In genomic region chr10:14580933-14581332, GRCh38 we compare ENCODE assay signal across 16 cellular contexts.
DNase-seq lines count a peak whose midpoint lies in the region; ATAC-seq and TF ChIP-seq lines count a peak whose summit lies in the region.
"Had no signal": no experiment of that assay in that cellular context is flagged by ENCODE, and none has a peak within 500 bp of the region (broad histone marks: within the 10 kb centered on the region; RNA-seq: fewer than 3 reads in every experiment).

No MANE protein-coding gene starts in this region.

- DNase-seq in Caco-2 (no peak), NCI-H1694 (lab: John Stamatoyannopoulos, UW) (no peak)
- DNase-seq in naive thymus-derived CD4-positive, alpha-beta T cell: no peak
- DNase-seq: activated naive CD4-positive, alpha-beta T cell; cerebellar nuclear complex; NCI-H1436 treated with DMSO at 0.1 percent for 48 hours; NCI-H446 treated with DMSO at 0.1 percent for 48 hours; stimulated activated CD4-positive, alpha-beta T cell treated with anti-CD3 and anti-CD28 coated beads, Interleukin-1b, Interleukin-23, amount 100 ng/mL, for 48 hours; stimulated activated CD8-positive, alpha-beta memory T cell treated with anti-CD3 and anti-CD28 coated beads, Interleukin-4, amount 100 ng/mL, for 48 hours; uterus had no signal

- no peak overlapping the region for H3K9ac ChIP-seq in BLaER1

- no peak overlapping the region for H3K4me3 ChIP-seq in BLaER1
- H3K4me3 ChIP-seq in Caco-2 (ENCODE audit: low read depth, low read length): no peak overlapping the region
- H3K4me3 ChIP-seq in naive thymus-derived CD4-positive, alpha-beta T cell (ENCODE audit: low read length): no peak overlapping the region
- H3K4me3 ChIP-seq: uterus had no signal

- H3K27ac Mint-ChIP-seq in Caco-2 (ENCODE audit: unreplicated experiment): peak overlapping the region; percentile 88
- H3K27ac Mint-ChIP-seq in activated naive CD8-positive, alpha-beta T cell: peak overlapping the region; percentile 94
- peak overlapping the region; percentile 49 to 100 (median 97) for H3K27ac Mint-ChIP-seq in naive thymus-derived CD4-positive, alpha-beta T cell

- CTCF ChIA-PET in Caco-2 (lab: Charles Lee): no interaction called here
- CTCF ChIA-PET in naive thymus-derived CD4-positive, alpha-beta T cell (lab: Charles Lee): interaction anchor here (0.6 kb wide), 2 partner anchors 19 to 22 kb away, joined by 3 read pairs; no protein-coding TSS in a partner anchor

- peaks cover 96% of the 10 kb centered on the region for H3K36me3 Mint-ChIP-seq in Caco-2 (ENCODE audit: insufficient read depth, unreplicated experiment)
- peaks cover 12% of the 10 kb centered on the region for H3K36me3 Mint-ChIP-seq in activated naive CD8-positive, alpha-beta T cell
- H3K36me3 Mint-ChIP-seq in naive thymus-derived CD4-positive, alpha-beta T cell: peaks cover 1 to 17% (median 8%) of the 10 kb centered on the region in 5 donors

- POLR2A ChIA-PET in Caco-2 (lab: Charles Lee): no interaction called here
- POLR2A ChIA-PET in naive thymus-derived CD4-positive, alpha-beta T cell (lab: Charles Lee): interaction anchor here (0.6 to 20.1 kb wide), 3 partner anchors 14 to 54 kb away, joined by 3 to 429 read pairs (median 5); no protein-coding TSS in a partner anchor

- peaks cover 49% of the 10 kb centered on the region for H3K4me1 ChIP-seq in BLaER1
- peaks cover 86% of the 10 kb centered on the region for H3K4me1 ChIP-seq in Caco-2
- H3K4me1 ChIP-seq in naive thymus-derived CD4-positive, alpha-beta T cell (ENCODE audit: control insufficient read depth in 2 of 2, insufficient read depth in 2 of 2, low read length in 2 of 2): peaks cover 57% of the 10 kb centered on the region in 2 donors

- no peak for ATAC-seq in naive thymus-derived CD4-positive, alpha-beta T cell
- ATAC-seq in HG03457 (IDR thresholded peaks at IDR 0.05; ENCODE audit: unreplicated experiment): no peak
- no peak for ATAC-seq in GM21367 (IDR thresholded peaks at IDR 0.05; ENCODE audit: unreplicated experiment)
- no peak for ATAC-seq in HG03521 (IDR thresholded peaks at IDR 0.05; ENCODE audit: unreplicated experiment)
- ATAC-seq: Panc1 had no signal

- H3K9me3 Mint-ChIP-seq in Caco-2 (ENCODE audit: unreplicated experiment): peaks cover 3% of the 10 kb centered on the region
- H3K9me3 Mint-ChIP-seq in activated naive CD8-positive, alpha-beta T cell (ENCODE audit: low read depth): no peaks in the 10 kb centered on the region
- H3K9me3 Mint-ChIP-seq in naive thymus-derived CD4-positive, alpha-beta T cell: peaks cover 0 to under 1% (median 0%) of the 10 kb centered on the region in 11 donors

- H3K4me1 Mint-ChIP-seq in Caco-2 (ENCODE audit: low read depth, unreplicated experiment): peaks cover 56% of the 10 kb centered on the region
- peaks cover 89% of the 10 kb centered on the region for H3K4me1 Mint-ChIP-seq in activated naive CD8-positive, alpha-beta T cell (ENCODE audit: low read depth)
- peaks cover 52 to 95% (median 88%) of the 10 kb centered on the region in 7 donors for H3K4me1 Mint-ChIP-seq in naive thymus-derived CD4-positive, alpha-beta T cell

- BruUV-seq in Caco-2 (replicated peaks; lab: Mats Ljungman, UMichigan): no TSS peak

- no peak overlapping the region for H3K27ac ChIP-seq in BLaER1
- peak overlapping the region; percentile 17 for H3K27ac ChIP-seq in naive thymus-derived CD4-positive, alpha-beta T cell (ENCODE audit: low read depth, low read length)
- H3K27ac ChIP-seq: uterus had no signal

- intact Hi-C loops in Caco-2 (cut with micrococcal nuclease; ENCODE audit: unreplicated experiment): no loop called here
- intact Hi-C loops in naive thymus-derived CD4-positive, alpha-beta T cell (cut with micrococcal nuclease): loop anchor here in 1 of 2 donors (5.0 kb wide), 1 partner anchor 296 kb away; the partner anchor contains the start of gene SUV39H2

- TF ChIP-seq CTCF in Caco-2 (IDR thresholded peaks at IDR 0.05; ENCODE audit: insufficient read depth in 1 of 2, low read depth in 1 of 2, low read length in 1 of 2, severe bottlenecking in 1 of 2, unreplicated experiment in 1 of 2): no peak

- H3K27me3 ChIP-seq in BLaER1 (no peaks in the 10 kb centered on the region), Caco-2 (replicated peaks; ENCODE audit: control insufficient read depth, insufficient read depth, low read length) (no peaks in the 10 kb centered on the region)
- no peaks in the 10 kb centered on the region for H3K27me3 ChIP-seq in naive thymus-derived CD4-positive, alpha-beta T cell (ENCODE audit: control insufficient read depth in 2 of 2, insufficient read depth in 2 of 2, low read length in 2 of 2)
- H3K27me3 ChIP-seq: uterus had no signal

- H3K9me3 ChIP-seq in BLaER1 (peaks cover 8% of the 10 kb centered on the region), Caco-2 (no peaks in the 10 kb centered on the region)
- no peaks in the 10 kb centered on the region for H3K9me3 ChIP-seq in naive thymus-derived CD4-positive, alpha-beta T cell (ENCODE audit: control insufficient read depth in 2 of 3, low read length in 3 of 3)
- H3K9me3 ChIP-seq: uterus had no signal

- peaks cover 100% of the 10 kb centered on the region for H4K20me1 ChIP-seq in BLaER1

- peak overlapping the region; percentile 15; the same call in 1 of the 2 replicates for H3K4me2 ChIP-seq in BLaER1

- H3K36me3 ChIP-seq in BLaER1: peaks cover 87% of the 10 kb centered on the region
- peaks cover 1% of the 10 kb centered on the region; the same call in 1 of the 2 replicates for H3K36me3 ChIP-seq in Caco-2 (ENCODE audit: control insufficient read depth, insufficient read depth, low read length)
- no peaks in the 10 kb centered on the region for H3K36me3 ChIP-seq in naive thymus-derived CD4-positive, alpha-beta T cell (ENCODE audit: control insufficient read depth in 2 of 3, insufficient read depth in 3 of 3, low read length in 3 of 3)
- H3K36me3 ChIP-seq: uterus had no signal

- no peaks in the 10 kb centered on the region for H3K27me3 Mint-ChIP-seq in Caco-2 (ENCODE audit: insufficient read depth, unreplicated experiment)
- no peaks in the 10 kb centered on the region for H3K27me3 Mint-ChIP-seq in activated naive CD8-positive, alpha-beta T cell
- H3K27me3 Mint-ChIP-seq in naive thymus-derived CD4-positive, alpha-beta T cell: no peaks in the 10 kb centered on the region

- H3K4me3 Mint-ChIP-seq in Caco-2 (ENCODE audit: unreplicated experiment): peak overlapping the region; percentile 6
- H3K4me3 Mint-ChIP-seq in activated naive CD8-positive, alpha-beta T cell: peak overlapping the region; percentile 64
- peak overlapping the region in 6 of 10 donors; percentile 17 to 67 (median 42) for H3K4me3 Mint-ChIP-seq in naive thymus-derived CD4-positive, alpha-beta T cell

Comparison
In these comparisons a context has a peak if more than half of its experiments do, and no peak if none do; other contexts are left out.
1. H3K4me3 Mint-ChIP-seq: peak in every context shown above with its lines; median percentile 64 in activated naive CD8-positive, alpha-beta T cell; 42 in naive thymus-derived CD4-positive, alpha-beta T cell; 6 in Caco-2.